11 cellular contexts compared by ENCODE assay signal in genomic region chr22:27238935-27239510, GRCh38.
DNase-seq lines count a peak whose midpoint lies in the region; ATAC-seq and TF ChIP-seq lines count a peak whose summit lies in the region.
"Had no signal": no experiment of that assay in that cellular context is flagged by ENCODE, and none has a peak within 500 bp of the region (broad histone marks: within the 10 kb centered on the region; RNA-seq: fewer than 3 reads in every experiment).

No MANE protein-coding gene starts in this region.

- H3K27me3 Mint-ChIP-seq in natural killer cell (ENCODE audit: low read depth in 2 of 2) = peaks cover 5 to 8% of the 10 kb centered on the region in 2 donors

- DNase-seq in AG08395 (ENCODE audit: low spot score) (peak; percentile 94), NCI-H2171 treated with DMSO at 0.1 percent for 48 hours (lab: John Stamatoyannopoulos, UW) (peak; percentile 72), epidermal melanocyte (ENCODE audit: insufficient read length, low spot score) (peak; percentile 32), head of caudate nucleus (no peak), natural killer cell (no peak), superior temporal gyrus (ENCODE audit: extremely low spot score) (no peak)
- no peak for DNase-seq in activated naive CD4-positive, alpha-beta T cell (lab: John Stamatoyannopoulos, UW)
- DNase-seq: activated CD4-positive, alpha-beta T cell treated with anti-CD3 and anti-CD28 coated beads, Interleukin-2, amount 50 U/mL, for 48 hours; NCI-H1417 had no signal

- H3K9me3 Mint-ChIP-seq in natural killer cell = no peaks in the 10 kb centered on the region

- H3K27ac ChIP-seq in mesodermal cell (ENCODE audit: low read depth, low read length, severe bottlenecking) = peak overlapping the region; percentile 67
- H3K27ac ChIP-seq: gastrocnemius medialis had no signal

- ATAC-seq in natural killer cell = no peak

- H3K4me3 ChIP-seq in mesodermal cell (ENCODE audit: extremely low read depth, insufficient read depth, low read length, poor library complexity, severe bottlenecking) = no peak overlapping the region
- H3K4me3 ChIP-seq: gastrocnemius medialis had no signal

- no peaks in the 10 kb centered on the region for H3K9me3 ChIP-seq in mesodermal cell (ENCODE audit: control insufficient read depth, low read length)
- H3K9me3 ChIP-seq: gastrocnemius medialis had no signal

- peaks cover 28% of the 10 kb centered on the region for H3K4me1 ChIP-seq in mesodermal cell (ENCODE audit: control insufficient read depth, insufficient read depth, low read length, poor library complexity, severe bottlenecking)

- no peak for TF ChIP-seq CTCF in natural killer cell (IDR thresholded peaks at IDR 0.05)

- no peaks in the 10 kb centered on the region for H3K36me3 Mint-ChIP-seq in natural killer cell

- H3K36me3 ChIP-seq in mesodermal cell (ENCODE audit: control insufficient read depth, insufficient read depth, low read length) = no peaks in the 10 kb centered on the region
- H3K36me3 ChIP-seq: gastrocnemius medialis had no signal

- H3K4me1 Mint-ChIP-seq in natural killer cell = no peaks in the 10 kb centered on the region

- H3K27ac Mint-ChIP-seq in natural killer cell = no peak overlapping the region

- WGBS in mesodermal cell (ENCODE audit: insufficient coverage in 2 of 2), 2 experiments = 73 to 86% methylated on average over 3 to 8 of the region's 10 CpGs

- H3K4me3 Mint-ChIP-seq in natural killer cell = no peak overlapping the region

- intact Hi-C loops in head of caudate nucleus (cut with DNase I) = no loop called here
- intact Hi-C loops in natural killer cell (cut with micrococcal nuclease) = no loop called here

Comparison
In these comparisons a context has a peak if more than half of its experiments do, and no peak if none do; other contexts are left out.
1. DNase-seq: peak in AG08395 (single experiment), NCI-H2171 treated with DMSO at 0.1 percent for 48 hours (single experiment) and epidermal melanocyte (single experiment); none in head of caudate nucleus (0 of 42), natural killer cell (single experiment), superior temporal gyrus (single experiment) and activated naive CD4-positive, alpha-beta T cell (0 of 4).